ENCODE assay signal across 3 cellular contexts in genomic region chr17:47698749-47699535, GRCh38.
TF ChIP-seq lines count a peak whose summit lies in the region.

No MANE protein-coding gene starts in this region.

TF ChIP-seq in A549, 52 proteins besides CTCF, POLR2A, EP300 and RAD21:
- TF ChIP-seq, protein P1, sequence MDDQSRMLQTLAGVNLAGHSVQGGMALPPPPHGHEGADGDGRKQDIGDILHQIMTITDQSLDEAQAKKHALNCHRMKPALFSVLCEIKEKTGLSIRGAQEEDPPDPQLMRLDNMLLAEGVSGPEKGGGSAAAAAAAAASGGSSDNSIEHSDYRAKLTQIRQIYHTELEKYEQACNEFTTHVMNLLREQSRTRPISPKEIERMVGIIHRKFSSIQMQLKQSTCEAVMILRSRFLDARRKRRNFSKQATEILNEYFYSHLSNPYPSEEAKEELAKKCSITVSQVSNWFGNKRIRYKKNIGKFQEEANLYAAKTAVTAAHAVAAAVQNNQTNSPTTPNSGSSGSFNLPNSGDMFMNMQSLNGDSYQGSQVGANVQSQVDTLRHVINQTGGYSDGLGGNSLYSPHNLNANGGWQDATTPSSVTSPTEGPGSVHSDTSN (IDR thresholded peaks at IDR 0.05): no peak
- TF ChIP-seq SMC3 (IDR thresholded peaks at IDR 0.05) (peak; percentile 86), FOSL2 (IDR thresholded peaks at IDR 0.05) (no peak), FOSL2 (CRISPR knock-in tag; IDR thresholded peaks at IDR 0.05) (no peak), EHF (CRISPR knock-in tag; IDR thresholded peaks at IDR 0.05) (no peak), HOXA7 (CRISPR knock-in tag; IDR thresholded peaks at IDR 0.05) (no peak)

TF ChIP-seq in GM12891, 5 proteins besides CTCF, POLR2A, EP300 and RAD21:
- no peak for TF ChIP-seq POU2F2 (IDR thresholded peaks at IDR 0.05; ENCODE audit: low read depth, low read length)
- TF ChIP-seq TAF1 (IDR thresholded peaks at IDR 0.05; ENCODE audit: low read depth, low read length): no peak
- TF ChIP-seq PAX5 (IDR thresholded peaks at IDR 0.05; ENCODE audit: insufficient read depth, low read length, severe bottlenecking): no peak
- TF ChIP-seq SPI1 (IDR thresholded peaks at IDR 0.05; ENCODE audit: low read depth, low read length): no peak
- TF ChIP-seq POLR2AphosphoS5 (IDR thresholded peaks at IDR 0.05; ENCODE audit: low read depth, low read length): no peak

TF ChIP-seq in H1, 55 proteins besides CTCF, POLR2A, EP300 and RAD21:
- TF ChIP-seq TBP (IDR thresholded peaks at IDR 0.05; ENCODE audit: low read depth, low read length): no peak
- no peak for TF ChIP-seq FOSL1 (IDR thresholded peaks at IDR 0.05; ENCODE audit: insufficient read depth, low read depth, low read length)
- no peak for TF ChIP-seq E2F6 (IDR thresholded peaks at IDR 0.05)
- no peak for TF ChIP-seq SP1 (IDR thresholded peaks at IDR 0.05; ENCODE audit: low read depth, low read length)
- no peak for TF ChIP-seq RBBP5 (IDR thresholded peaks at IDR 0.05; ENCODE audit: borderline replicate concordance, low read depth, low read length)
- TF ChIP-seq CBX8 (IDR thresholded peaks at IDR 0.05; ENCODE audit: borderline replicate concordance, low read depth, low read length): no peak
- no peak for TF ChIP-seq SP2 (IDR thresholded peaks at IDR 0.05; ENCODE audit: low read length)
- no peak for TF ChIP-seq MAFK (IDR thresholded peaks at IDR 0.05; ENCODE audit: low read depth, low read length)
- TF ChIP-seq PHF8 (conservative IDR thresholded peaks at IDR 0.05; ENCODE audit: low read depth, low read length): no peak
- TF ChIP-seq CHD1 (IDR thresholded peaks at IDR 0.05; ENCODE audit: low read depth, low read length): no peak
- no peak for TF ChIP-seq GABPA (IDR thresholded peaks at IDR 0.05; ENCODE audit: borderline replicate concordance, insufficient read depth, low read length)
